Comparison of ENCODE assay signal across 8 cellular contexts in the genomic region with DNA sequence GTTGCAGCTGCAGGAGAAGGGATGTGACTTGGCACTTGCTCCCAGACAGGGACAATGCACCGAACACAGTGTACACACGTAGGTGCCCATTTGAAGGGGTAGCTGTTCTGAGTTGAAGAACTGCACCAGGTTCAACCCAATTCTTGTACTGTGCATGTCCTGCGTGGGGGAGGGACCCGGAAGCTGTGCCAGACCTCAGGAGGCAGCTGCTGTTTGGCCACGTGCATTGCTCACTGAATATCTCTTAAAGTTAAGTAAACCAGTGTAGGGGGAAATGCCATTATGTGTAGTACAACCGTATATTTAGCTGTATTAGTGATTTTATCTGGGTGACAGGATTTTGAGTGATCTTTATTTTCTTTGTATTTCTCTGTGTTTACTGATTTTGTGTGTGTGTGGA. TPM values are rescaled to one million over a fixed set of nuclear protein-coding genes. Genes with fewer than 3 reads are reported as not detected.
DNase-seq lines count a peak whose midpoint lies in the region; ATAC-seq and TF ChIP-seq lines count a peak whose summit lies in the region.

No MANE protein-coding gene starts in this region.

- H3K4me3 ChIP-seq in KMS-11 (IDR thresholded peaks at IDR 0.05; ENCODE audit: insufficient read depth, low read depth, low read length) (no peak overlapping the region), skin epidermis (peak overlapping the region in 6 of 7 experiments; percentile 20 to 45 (median 33))

- peak; percentile 44 for DNase-seq in activated CD8-positive, alpha-beta memory T cell treated with anti-CD3 and anti-CD28 coated beads, Interleukin-2, amount 10 ng/mL, durations not matched to agents 7 days and 5 days
- no peak for DNase-seq in activated CD8-positive, alpha-beta memory T cell treated with anti-CD3 and anti-CD28 coated beads, Interleukin-2, amount 50 U/mL, for 4 hours
- DNase-seq in WTC11 (ENCODE audit: low spot score) (no peak), left ventricle myocardium superior (peak; percentile 38), cerebellar cortex (ENCODE audit: low spot score) (no peak), SIG-M5 (lab: John Stamatoyannopoulos, UW) (no peak)

- intact Hi-C loops in left ventricle myocardium superior (cut with micrococcal nuclease), result loop anchor here (5.0 kb wide), 1 partner anchor 165 kb away; no protein-coding TSS in a partner anchor

- no peaks in the 10 kb centered on the region for H4K20me1 ChIP-seq in KMS-11 (ENCODE audit: insufficient read depth)

- H3K27me3 Mint-ChIP-seq in activated CD8-positive, alpha-beta memory T cell treated with anti-CD3 and anti-CD28 coated beads, Interleukin-2, amount 10 ng/mL, durations not matched to agents 7 days and 5 days, result peaks cover 15% of the 10 kb centered on the region
- H3K27me3 Mint-ChIP-seq in WTC11 (ENCODE audit: low read depth), result no peaks in the 10 kb centered on the region

- CTCF ChIA-PET in activated CD8-positive, alpha-beta memory T cell treated with anti-CD3 and anti-CD28 coated beads, Interleukin-2, amount 10 ng/mL, durations not matched to agents 7 days and 5 days (lab: Charles Lee), result interaction anchor here (1.1 to 3.6 kb wide), 11 partner anchors 8 to 164 kb away, joined by 3 to 22 read pairs (median 12); a partner anchor contains a TSS
- CTCF ChIA-PET in WTC11 (lab: Charles Lee), result interaction anchor here (0.6 to 4.3 kb wide), 23 partner anchors 9 to 201 kb away, joined by 3 to 71 read pairs (median 6); a partner anchor contains a TSS

- peaks cover 28% of the 10 kb centered on the region for H3K4me1 ChIP-seq in KMS-11 (ENCODE audit: low read depth, poor library complexity, severe bottlenecking)

- H3K27ac ChIP-seq in KMS-11 (peak overlapping the region; percentile 91), skin epidermis (peak overlapping the region in 3 of 21 experiments; percentile 17 to 61 (median 59))

- no peaks in the 10 kb centered on the region for H3K9me3 Mint-ChIP-seq in activated CD8-positive, alpha-beta memory T cell treated with anti-CD3 and anti-CD28 coated beads, Interleukin-2, amount 10 ng/mL, durations not matched to agents 7 days and 5 days (ENCODE audit: low read depth)
- no peaks in the 10 kb centered on the region for H3K9me3 Mint-ChIP-seq in WTC11

- no peaks in the 10 kb centered on the region for H3K36me3 Mint-ChIP-seq in activated CD8-positive, alpha-beta memory T cell treated with anti-CD3 and anti-CD28 coated beads, Interleukin-2, amount 10 ng/mL, durations not matched to agents 7 days and 5 days
- no peaks in the 10 kb centered on the region for H3K36me3 Mint-ChIP-seq in WTC11

- POLR2A ChIA-PET in WTC11 (lab: Charles Lee), result no interaction called here

- ATAC-seq in activated CD8-positive, alpha-beta memory T cell treated with anti-CD3 and anti-CD28 coated beads, Interleukin-2, amount 10 ng/mL, durations not matched to agents 7 days and 5 days, result peak; percentile 52
- ATAC-seq in WTC11 (no peak), left ventricle myocardium superior (peak; percentile 79)

- no peak for TF ChIP-seq CTCF in KMS-11 (conservative IDR thresholded peaks at IDR 0.05; ENCODE audit: low read depth, low read length)
- no peak for TF ChIP-seq CTCF in WTC11 (IDR thresholded peaks at IDR 0.05)

- peak overlapping the region; percentile 47 for H3K4me3 Mint-ChIP-seq in activated CD8-positive, alpha-beta memory T cell treated with anti-CD3 and anti-CD28 coated beads, Interleukin-2, amount 10 ng/mL, durations not matched to agents 7 days and 5 days
- H3K4me3 Mint-ChIP-seq in WTC11, result peak overlapping the region; percentile 81

- no peaks in the 10 kb centered on the region for H3K27me3 ChIP-seq in KMS-11 (ENCODE audit: insufficient read depth, low read depth)

- peaks cover 6% of the 10 kb centered on the region for H3K4me1 Mint-ChIP-seq in activated CD8-positive, alpha-beta memory T cell treated with anti-CD3 and anti-CD28 coated beads, Interleukin-2, amount 10 ng/mL, durations not matched to agents 7 days and 5 days
- H3K4me1 Mint-ChIP-seq in WTC11, result 0 out of 2 replicates have a peak, but pooled peaks cover 3% of the 10 kb centered on the region

- H3K36me3 ChIP-seq in KMS-11 (ENCODE audit: insufficient read depth), result no peaks in the 10 kb centered on the region

- H3K27ac Mint-ChIP-seq in activated CD8-positive, alpha-beta memory T cell treated with anti-CD3 and anti-CD28 coated beads, Interleukin-2, amount 10 ng/mL, durations not matched to agents 7 days and 5 days, result no peak overlapping the region
- H3K27ac Mint-ChIP-seq in WTC11, result no peak overlapping the region

- peak overlapping the region; percentile 85 for H3K4me2 ChIP-seq in KMS-11

- H2AFZ ChIP-seq in KMS-11 (ENCODE audit: low read depth), result peak overlapping the region; percentile 83

- H3K9ac ChIP-seq in KMS-11, result peak overlapping the region; percentile 76

- H3K79me2 ChIP-seq in KMS-11 (ENCODE audit: insufficient read depth, low read depth), result no peaks in the 10 kb centered on the region

TF ChIP-seq in WTC11, 78 proteins besides CTCF, POLR2A, EP300 and RAD21 (continues in another document):
- TF ChIP-seq FOXK1 (CRISPR knock-in tag; IDR thresholded peaks at IDR 0.05), result no peak
- TF ChIP-seq, protein P1, sequence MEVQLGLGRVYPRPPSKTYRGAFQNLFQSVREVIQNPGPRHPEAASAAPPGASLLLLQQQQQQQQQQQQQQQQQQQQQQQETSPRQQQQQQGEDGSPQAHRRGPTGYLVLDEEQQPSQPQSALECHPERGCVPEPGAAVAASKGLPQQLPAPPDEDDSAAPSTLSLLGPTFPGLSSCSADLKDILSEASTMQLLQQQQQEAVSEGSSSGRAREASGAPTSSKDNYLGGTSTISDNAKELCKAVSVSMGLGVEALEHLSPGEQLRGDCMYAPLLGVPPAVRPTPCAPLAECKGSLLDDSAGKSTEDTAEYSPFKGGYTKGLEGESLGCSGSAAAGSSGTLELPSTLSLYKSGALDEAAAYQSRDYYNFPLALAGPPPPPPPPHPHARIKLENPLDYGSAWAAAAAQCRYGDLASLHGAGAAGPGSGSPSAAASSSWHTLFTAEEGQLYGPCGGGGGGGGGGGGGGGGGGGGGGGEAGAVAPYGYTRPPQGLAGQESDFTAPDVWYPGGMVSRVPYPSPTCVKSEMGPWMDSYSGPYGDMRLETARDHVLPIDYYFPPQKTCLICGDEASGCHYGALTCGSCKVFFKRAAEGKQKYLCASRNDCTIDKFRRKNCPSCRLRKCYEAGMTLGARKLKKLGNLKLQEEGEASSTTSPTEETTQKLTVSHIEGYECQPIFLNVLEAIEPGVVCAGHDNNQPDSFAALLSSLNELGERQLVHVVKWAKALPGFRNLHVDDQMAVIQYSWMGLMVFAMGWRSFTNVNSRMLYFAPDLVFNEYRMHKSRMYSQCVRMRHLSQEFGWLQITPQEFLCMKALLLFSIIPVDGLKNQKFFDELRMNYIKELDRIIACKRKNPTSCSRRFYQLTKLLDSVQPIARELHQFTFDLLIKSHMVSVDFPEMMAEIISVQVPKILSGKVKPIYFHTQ (CRISPR knock-in tag; IDR thresholded peaks at IDR 0.05), result no peak
- no peak for TF ChIP-seq TEAD4 (CRISPR knock-in tag; IDR thresholded peaks at IDR 0.05)
- TF ChIP-seq, protein P2, sequence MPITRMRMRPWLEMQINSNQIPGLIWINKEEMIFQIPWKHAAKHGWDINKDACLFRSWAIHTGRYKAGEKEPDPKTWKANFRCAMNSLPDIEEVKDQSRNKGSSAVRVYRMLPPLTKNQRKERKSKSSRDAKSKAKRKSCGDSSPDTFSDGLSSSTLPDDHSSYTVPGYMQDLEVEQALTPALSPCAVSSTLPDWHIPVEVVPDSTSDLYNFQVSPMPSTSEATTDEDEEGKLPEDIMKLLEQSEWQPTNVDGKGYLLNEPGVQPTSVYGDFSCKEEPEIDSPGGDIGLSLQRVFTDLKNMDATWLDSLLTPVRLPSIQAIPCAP (CRISPR knock-in tag; IDR thresholded peaks at IDR 0.05), result no peak
- TF ChIP-seq CBFB (CRISPR knock-in tag; IDR thresholded peaks at IDR 0.05; ENCODE audit: low read depth), result no peak
- TF ChIP-seq, protein P3, sequence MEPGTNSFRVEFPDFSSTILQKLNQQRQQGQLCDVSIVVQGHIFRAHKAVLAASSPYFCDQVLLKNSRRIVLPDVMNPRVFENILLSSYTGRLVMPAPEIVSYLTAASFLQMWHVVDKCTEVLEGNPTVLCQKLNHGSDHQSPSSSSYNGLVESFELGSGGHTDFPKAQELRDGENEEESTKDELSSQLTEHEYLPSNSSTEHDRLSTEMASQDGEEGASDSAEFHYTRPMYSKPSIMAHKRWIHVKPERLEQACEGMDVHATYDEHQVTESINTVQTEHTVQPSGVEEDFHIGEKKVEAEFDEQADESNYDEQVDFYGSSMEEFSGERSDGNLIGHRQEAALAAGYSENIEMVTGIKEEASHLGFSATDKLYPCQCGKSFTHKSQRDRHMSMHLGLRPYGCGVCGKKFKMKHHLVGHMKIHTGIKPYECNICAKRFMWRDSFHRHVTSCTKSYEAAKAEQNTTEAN (CRISPR knock-in tag; IDR thresholded peaks at IDR 0.05), result no peak
- no peak for TF ChIP-seq HMGA2 (CRISPR knock-in tag; IDR thresholded peaks at IDR 0.05)

RNA-seq across cellular contexts. Expression of a gene that starts 12.0 kb away (rescaled TPM):
- 100 to 1,000 TPM; 178 to 193 TPM for total RNA-seq in activated CD8-positive, alpha-beta memory T cell treated with anti-CD3 and anti-CD28 coated beads, Interleukin-2, amount 10 ng/mL, durations not matched to agents 7 days and 5 days
- total RNA-seq in WTC11 (2021), result 113 to 120 TPM (median 118 TPM) in 3 replicates
- 113 TPM for total RNA-seq in left ventricle myocardium superior

Comparison
In these comparisons a context has a peak if more than half of its experiments do, and no peak if none do; other contexts are left out.
1. DNase-seq: peak in activated CD8-positive, alpha-beta memory T cell treated with anti-CD3 and anti-CD28 coated beads, Interleukin-2, amount 10 ng/mL, durations not matched to agents 7 days and 5 days (single experiment) and left ventricle myocardium superior (single experiment); none in activated CD8-positive, alpha-beta memory T cell treated with anti-CD3 and anti-CD28 coated beads, Interleukin-2, amount 50 U/mL, for 4 hours (single experiment), WTC11 (single experiment), cerebellar cortex (single experiment) and SIG-M5 (single experiment).